Comparison of ENCODE assay signal across 29 cellular contexts in the genomic region with DNA sequence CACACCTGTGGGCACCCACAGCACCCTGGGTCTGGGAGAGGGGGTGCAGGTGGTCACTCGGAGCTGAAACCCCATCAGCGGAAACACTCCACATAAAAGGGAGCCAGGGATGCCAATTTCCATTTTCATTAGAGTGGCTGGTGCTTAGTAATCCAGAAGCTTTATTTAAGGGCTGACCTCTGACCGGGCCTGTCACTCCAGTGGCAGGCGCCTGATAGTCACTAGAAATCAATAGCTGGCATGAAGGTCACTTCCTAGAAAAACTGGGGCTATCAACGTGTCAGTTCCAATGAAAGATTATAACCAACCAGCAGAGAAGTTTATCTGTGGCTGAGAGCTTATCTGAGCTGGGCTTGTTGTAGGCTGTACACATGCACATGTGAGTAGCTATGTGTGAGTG.
"Had no signal": no experiment of that assay in that cellular context is flagged by ENCODE, and none has a peak within 500 bp of the region (broad histone marks: within the 10 kb centered on the region; RNA-seq: fewer than 3 reads in every experiment).

No MANE protein-coding gene starts in this region.

- H3K36me3 ChIP-seq: ascending aorta, brain microvascular endothelial cell, cardiac muscle cell had no signal

- DNase-seq: activated B cell treated with CpG ODN at 0.5 μM for 24 hours; activated CD4-positive, alpha-beta memory T cell treated with anti-CD3 and anti-CD28 coated beads for 36 hours; activated CD4-positive, alpha-beta T cell treated with anti-CD3 and anti-CD28 coated beads for 1 hour; activated CD4-positive, alpha-beta T cell treated with anti-CD3 and anti-CD28 coated beads, Interleukin-2, amount 10 ng/mL, durations not matched to agents 24 days and 14 days; activated CD8-positive, alpha-beta memory T cell treated with anti-CD3 and anti-CD28 coated beads for 24 hours; activated effector memory CD4-positive, alpha-beta T cell treated with anti-CD3 and anti-CD28 coated beads, Interleukin-2, amount 50 U/mL, for 16 hours; activated naive CD4-positive, alpha-beta T cell treated with Interleukin-2 at 50 U/mL for 16 hours; activated naive CD8-positive, alpha-beta T cell treated with anti-CD3 and anti-CD28 coated beads, Interleukin-2, amount 50 U/mL, for 24 hours; activated T-cell treated with anti-CD3 and anti-CD28 coated beads, Interleukin-2, amount 50 U/mL, for 4 hours; amniotic stem cell; brain microvascular endothelial cell; KG1; NCI-H1092; NCI-H1417; NCI-H2029; NCI-H2107; NCI-H510A treated with DMSO at 0.1 percent for 48 hours; NCI-H69; NK-92 treated with Interleukin-12 subunit alpha and Interleukin-12 subunit beta, amount 100 ng/mL, for 24 hours; OCI-M1; RPMI8226; T-helper 1 cell had no signal

- H3K4me1 ChIP-seq: ascending aorta had no signal

- H3K4me3 Mint-ChIP-seq: activated B cell treated with CpG ODN at 0.5 μM for 24 hours; activated CD4-positive, alpha-beta memory T cell treated with anti-CD3 and anti-CD28 coated beads for 36 hours; activated CD4-positive, alpha-beta T cell treated with anti-CD3 and anti-CD28 coated beads, Interleukin-2, amount 10 ng/mL, durations not matched to agents 24 days and 14 days; activated naive CD8-positive, alpha-beta T cell treated with anti-CD3 and anti-CD28 coated beads, Interleukin-2, amount 50 U/mL, for 24 hours; activated T-cell treated with anti-CD3 and anti-CD28 coated beads, Interleukin-2, amount 50 U/mL, for 4 hours; IgD-negative memory B cell had no signal

- H3K27me3 ChIP-seq: ascending aorta, brain microvascular endothelial cell, cardiac muscle cell had no signal

- H3K4me1 Mint-ChIP-seq: activated B cell treated with CpG ODN at 0.5 μM for 24 hours; activated CD4-positive, alpha-beta T cell treated with anti-CD3 and anti-CD28 coated beads, Interleukin-2, amount 10 ng/mL, durations not matched to agents 24 days and 14 days; activated naive CD8-positive, alpha-beta T cell treated with anti-CD3 and anti-CD28 coated beads, Interleukin-2, amount 50 U/mL, for 24 hours; IgD-negative memory B cell had no signal

- ATAC-seq: activated naive CD4-positive, alpha-beta T cell treated with anti-CD3 and anti-CD28 coated beads, Interleukin-2, amount 50 U/mL, for 72 hours; activated naive CD8-positive, alpha-beta T cell treated with anti-CD3 and anti-CD28 coated beads, Interleukin-2, amount 50 U/mL, for 24 hours; activated T-cell treated with anti-CD3 and anti-CD28 coated beads, Interleukin-2, amount 50 U/mL, for 4 hours; Panc1; Right ventricle myocardium inferior had no signal

- H3K4me3 ChIP-seq: ascending aorta, cardiac muscle cell, SK-N-MC had no signal

- H3K27ac Mint-ChIP-seq: activated B cell treated with CpG ODN at 0.5 μM for 24 hours; activated CD4-positive, alpha-beta memory T cell treated with anti-CD3 and anti-CD28 coated beads for 36 hours; activated CD4-positive, alpha-beta T cell treated with anti-CD3 and anti-CD28 coated beads, Interleukin-2, amount 10 ng/mL, durations not matched to agents 24 days and 14 days; activated naive CD4-positive, alpha-beta T cell treated with anti-CD3 and anti-CD28 coated beads, Interleukin-2, amount 50 U/mL, for 72 hours; activated naive CD8-positive, alpha-beta T cell treated with anti-CD3 and anti-CD28 coated beads, Interleukin-2, amount 50 U/mL, for 24 hours; IgD-negative memory B cell had no signal

- H3K9me3 Mint-ChIP-seq: activated B cell treated with CpG ODN at 0.5 μM for 24 hours; activated CD4-positive, alpha-beta memory T cell treated with anti-CD3 and anti-CD28 coated beads for 36 hours; activated CD4-positive, alpha-beta T cell treated with anti-CD3 and anti-CD28 coated beads, Interleukin-2, amount 10 ng/mL, durations not matched to agents 24 days and 14 days; activated naive CD4-positive, alpha-beta T cell treated with anti-CD3 and anti-CD28 coated beads, Interleukin-2, amount 50 U/mL, for 72 hours; activated naive CD8-positive, alpha-beta T cell treated with anti-CD3 and anti-CD28 coated beads, Interleukin-2, amount 50 U/mL, for 24 hours; activated T-cell treated with anti-CD3 and anti-CD28 coated beads, Interleukin-2, amount 50 U/mL, for 4 hours; IgD-negative memory B cell had no signal

- H3K36me3 Mint-ChIP-seq: activated CD4-positive, alpha-beta memory T cell treated with anti-CD3 and anti-CD28 coated beads for 36 hours; activated naive CD4-positive, alpha-beta T cell treated with anti-CD3 and anti-CD28 coated beads, Interleukin-2, amount 50 U/mL, for 72 hours; IgD-negative memory B cell had no signal

- H3K9me3 ChIP-seq: ascending aorta had no signal

- H3K27me3 Mint-ChIP-seq: activated CD4-positive, alpha-beta memory T cell treated with anti-CD3 and anti-CD28 coated beads for 36 hours; activated CD4-positive, alpha-beta T cell treated with anti-CD3 and anti-CD28 coated beads, Interleukin-2, amount 10 ng/mL, durations not matched to agents 24 days and 14 days had no signal

- H3K27ac ChIP-seq: ascending aorta, brain microvascular endothelial cell, cardiac muscle cell, SK-N-MC had no signal
